14 cellular contexts compared by ENCODE assay signal in the genomic region with DNA sequence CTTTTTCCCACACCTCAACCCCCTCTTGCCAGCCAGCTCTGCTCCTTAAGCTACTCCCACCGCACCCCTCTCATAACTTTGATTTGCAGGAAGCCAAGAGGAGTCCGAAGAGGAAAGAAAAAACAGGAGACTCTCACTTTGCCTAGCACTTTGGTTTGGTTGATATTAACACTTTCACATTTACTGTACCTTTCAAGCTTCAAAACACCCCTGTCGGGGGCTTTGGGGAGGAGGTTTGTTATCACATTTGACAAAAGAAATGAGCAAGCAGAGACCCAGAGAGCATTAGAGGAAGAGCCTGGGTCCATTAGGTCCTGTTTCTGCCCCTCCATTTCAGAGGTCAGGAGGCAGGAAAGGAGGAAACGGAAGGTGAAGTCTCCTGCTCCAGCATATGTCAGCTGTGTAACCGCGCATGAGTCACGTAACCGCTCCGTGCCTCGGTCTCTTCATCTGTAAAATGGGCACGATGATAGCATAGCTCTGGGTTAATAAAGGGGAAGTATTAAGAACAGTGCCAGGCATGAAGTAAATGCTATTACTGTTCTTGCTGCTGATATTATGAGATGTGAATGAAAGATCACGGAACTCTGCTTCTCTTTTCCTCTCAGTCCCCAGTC.
DNase-seq lines count a peak whose midpoint lies in the region; ATAC-seq and TF ChIP-seq lines count a peak whose summit lies in the region.
"Had no signal": no experiment of that assay in that cellular context is flagged by ENCODE, and none has a peak within 500 bp of the region (broad histone marks: within the 10 kb centered on the region; RNA-seq: fewer than 3 reads in every experiment).

No MANE protein-coding gene starts in this region.

- no CpG with 5 or more reads among the region's 12 CpGs for WGBS in mesendoderm (ENCODE audit: extremely low coverage, insufficient coverage, low lambda C conversion rate)

- H3K4ac ChIP-seq in mesendoderm (ENCODE audit: low read depth, low read length), result no peak overlapping the region

- H2AK5ac ChIP-seq in mesendoderm (ENCODE audit: low read length), result no peak overlapping the region

- H3K27ac Mint-ChIP-seq in CD8-positive, alpha-beta memory T cell, result peak overlapping the region in 4 of 8 donors; percentile 13 to 95 (median 40)
- H3K27ac Mint-ChIP-seq in chondrocyte (ENCODE audit: unreplicated experiment), result no peak overlapping the region

- no peaks in the 10 kb centered on the region for H3K79me2 ChIP-seq in mesendoderm (ENCODE audit: control insufficient read depth, insufficient read depth, low read length)

- POLR2A ChIA-PET in CD8-positive, alpha-beta memory T cell (lab: Charles Lee), result no interaction called here

- H3K27ac ChIP-seq in BLaER1, result no peak overlapping the region
- no peak overlapping the region for H3K27ac ChIP-seq in CD8-positive, alpha-beta memory T cell (ENCODE audit: low read depth, low read length)
- no peak overlapping the region for H3K27ac ChIP-seq in mesendoderm (ENCODE audit: low read depth, low read length)
- H3K27ac ChIP-seq: coronary artery, PC-9, tibial artery, WERI-Rb-1 had no signal

- no peaks in the 10 kb centered on the region for H3K9me3 Mint-ChIP-seq in CD8-positive, alpha-beta memory T cell
- peaks cover 2% of the 10 kb centered on the region for H3K9me3 Mint-ChIP-seq in chondrocyte (ENCODE audit: low read depth)

- H3K9me3 ChIP-seq in BLaER1, result no peaks in the 10 kb centered on the region
- H3K9me3 ChIP-seq in CD8-positive, alpha-beta memory T cell (ENCODE audit: low read length), result no peaks in the 10 kb centered on the region
- H3K9me3 ChIP-seq: tibial artery had no signal

- H3K79me1 ChIP-seq in mesendoderm (ENCODE audit: low read length), result no peaks in the 10 kb centered on the region

- peaks cover 9 to 24% of the 10 kb centered on the region in 2 donors for H3K27me3 Mint-ChIP-seq in CD8-positive, alpha-beta memory T cell
- no peaks in the 10 kb centered on the region for H3K27me3 Mint-ChIP-seq in chondrocyte (ENCODE audit: low read depth)

- H3K4me1 ChIP-seq in BLaER1 (peaks cover 27% of the 10 kb centered on the region), mesendoderm (ENCODE audit: control insufficient read depth, low read depth, low read length) (no peaks in the 10 kb centered on the region)
- no peaks in the 10 kb centered on the region for H3K4me1 ChIP-seq in CD8-positive, alpha-beta memory T cell (ENCODE audit: insufficient read depth, low read length)
- H3K4me1 ChIP-seq: tibial artery had no signal

- TF ChIP-seq CTCF in chondrocyte (IDR thresholded peaks at IDR 0.05), result peak; percentile 29

- no peaks in the 10 kb centered on the region for H4K20me1 ChIP-seq in BLaER1

- peak in 2 of 5 donors; percentile 13 to 52 for DNase-seq in CD8-positive, alpha-beta memory T cell
- no peak for DNase-seq in chondrocyte (ENCODE audit: low spot score)
- no peak for DNase-seq in mesendoderm
- DNase-seq: NCI-H1694, NCI-H510A, PC-9, tibial artery had no signal

- no peaks in the 10 kb centered on the region for H3K27me3 ChIP-seq in BLaER1
- H3K27me3 ChIP-seq in CD8-positive, alpha-beta memory T cell (ENCODE audit: insufficient read depth, low read length, poor library complexity, severe bottlenecking), result no peaks in the 10 kb centered on the region
- H3K27me3 ChIP-seq in mesendoderm (ENCODE audit: insufficient read depth, low read length, poor library complexity), result no peaks in the 10 kb centered on the region
- H3K27me3 ChIP-seq: tibial artery had no signal

- H2BK5ac ChIP-seq in mesendoderm (ENCODE audit: low read length), result no peak overlapping the region

- no peak overlapping the region for H3K56ac ChIP-seq in mesendoderm (ENCODE audit: low read length)

- CTCF ChIA-PET in CD8-positive, alpha-beta memory T cell (lab: Charles Lee), result interaction anchor here (1.3 kb wide), 1 partner anchor 17 kb away, joined by 3 read pairs; no protein-coding TSS in a partner anchor

- peak overlapping the region; percentile 35 for H3K4me2 ChIP-seq in BLaER1
- no peak overlapping the region for H3K4me2 ChIP-seq in mesendoderm (ENCODE audit: low read length)
- H3K4me2 ChIP-seq: PC-9 had no signal

- no peak overlapping the region for H2BK15ac ChIP-seq in mesendoderm (replicated peaks; ENCODE audit: low read depth)

- H3K36me3 ChIP-seq in BLaER1 (no peaks in the 10 kb centered on the region), mesendoderm (ENCODE audit: control insufficient read depth, insufficient read depth, low read length) (no peaks in the 10 kb centered on the region)
- H3K36me3 ChIP-seq in CD8-positive, alpha-beta memory T cell (ENCODE audit: insufficient read depth, low read length), result no peaks in the 10 kb centered on the region
- H3K36me3 ChIP-seq: tibial artery, WERI-Rb-1 had no signal

- no peak overlapping the region for H4K8ac ChIP-seq in mesendoderm (ENCODE audit: low read depth, low read length)

- H3K9ac ChIP-seq in BLaER1 (no peak overlapping the region), mesendoderm (ENCODE audit: low read length) (no peak overlapping the region)

- H3K18ac ChIP-seq in mesendoderm (ENCODE audit: low read length), result no peak overlapping the region

- H4K5ac ChIP-seq in mesendoderm (ENCODE audit: low read length), result no peak overlapping the region

- ATAC-seq in HG03280 (IDR thresholded peaks at IDR 0.05; ENCODE audit: unreplicated experiment), result peak; percentile 42
- ATAC-seq in GM21717 (IDR thresholded peaks at IDR 0.05; ENCODE audit: unreplicated experiment), result no peak
- no peak for ATAC-seq in HG03025 (IDR thresholded peaks at IDR 0.05; ENCODE audit: low FRiP score, unreplicated experiment)
- ATAC-seq in HG02840 (IDR thresholded peaks at IDR 0.05; ENCODE audit: low FRiP score, unreplicated experiment), result no peak

- peaks cover 15 to 22% (median 21%) of the 10 kb centered on the region in 3 donors for H3K4me1 Mint-ChIP-seq in CD8-positive, alpha-beta memory T cell
- H3K4me1 Mint-ChIP-seq in chondrocyte (ENCODE audit: low read depth), result no peaks in the 10 kb centered on the region

- H2BK120ac ChIP-seq in mesendoderm (ENCODE audit: low read depth, low read length), result no peak overlapping the region

- H3K36me3 Mint-ChIP-seq in CD8-positive, alpha-beta memory T cell, result no peaks in the 10 kb centered on the region
- peaks cover 1% of the 10 kb centered on the region for H3K36me3 Mint-ChIP-seq in chondrocyte (ENCODE audit: low read depth)

- H3K23ac ChIP-seq in mesendoderm (ENCODE audit: low read length), result no peak overlapping the region

- peak overlapping the region in 6 of 7 donors; percentile 14 to 75 (median 54) for H3K4me3 Mint-ChIP-seq in CD8-positive, alpha-beta memory T cell
- no peak overlapping the region for H3K4me3 Mint-ChIP-seq in chondrocyte (ENCODE audit: unreplicated experiment)

- H3K4me3 ChIP-seq in BLaER1 (no peak overlapping the region), mesendoderm (ENCODE audit: low read length) (no peak overlapping the region)
- no peak overlapping the region for H3K4me3 ChIP-seq in CD8-positive, alpha-beta memory T cell (ENCODE audit: low read length)
- H3K4me3 ChIP-seq: coronary artery, PC-9, tibial artery had no signal
